ENCODE assay signal across 1 cellular context in genomic region chr6:42777126-42777822, GRCh38.
A peak's percentile ranks its signal among the peaks of the same experiment; 100 is the strongest.
TF ChIP-seq lines count a peak whose summit lies in the region.

No MANE protein-coding gene starts in this region.

TF ChIP-seq in GM12878, 131 proteins besides CTCF, POLR2A, EP300 and RAD21 (continues in another document):
- TF ChIP-seq PBX3 (IDR thresholded peaks at IDR 0.05; ENCODE audit: insufficient replicate concordance, low read depth, low read length): no peak
- no peak for TF ChIP-seq KLF5 (IDR thresholded peaks at IDR 0.05; ENCODE audit: partially characterized antibody)
- TF ChIP-seq POLR2AphosphoS5 (IDR thresholded peaks at IDR 0.05; ENCODE audit: low read length): no peak
- peak; percentile 66; the same call in 1 of the 2 replicates for TF ChIP-seq DPF2 (IDR thresholded peaks at IDR 0.05)
- TF ChIP-seq ZNF207 (IDR thresholded peaks at IDR 0.05; ENCODE audit: borderline replicate concordance): no peak
- TF ChIP-seq REST (IDR thresholded peaks at IDR 0.05; ENCODE audit: low read depth, low read length): no peak
- TF ChIP-seq HCFC1 (IDR thresholded peaks at IDR 0.05; ENCODE audit: low read length): no peak
- no peak for TF ChIP-seq CHD4 (IDR thresholded peaks at IDR 0.05)
- TF ChIP-seq NFYA (IDR thresholded peaks at IDR 0.05; ENCODE audit: borderline replicate concordance, low read depth, low read length): no peak
- TF ChIP-seq PKNOX1 (IDR thresholded peaks at IDR 0.05): 0 out of 2 replicates have a peak, but pooled peaks have one; percentile 7
- TF ChIP-seq ZNF622 (IDR thresholded peaks at IDR 0.05): no peak
- TF ChIP-seq SUZ12 (IDR thresholded peaks at IDR 0.05; ENCODE audit: unreplicated experiment): no peak
- peak; percentile 89; the same call in 1 of the 2 replicates for TF ChIP-seq MTA3 (IDR thresholded peaks at IDR 0.05; ENCODE audit: borderline replicate concordance, low read length)
- no peak for TF ChIP-seq CHD2 (IDR thresholded peaks at IDR 0.05; ENCODE audit: borderline replicate concordance, low read depth, low read length)
- peak; percentile 88 for TF ChIP-seq IRF4 (IDR thresholded peaks at IDR 0.05; ENCODE audit: low read depth, low read length)
- no peak for TF ChIP-seq EGR1 (IDR thresholded peaks at IDR 0.05; ENCODE audit: borderline replicate concordance in 1 of 2, low read depth in 2 of 2, low read length in 2 of 2)
- no peak for TF ChIP-seq SMARCA5 (IDR thresholded peaks at IDR 0.05)
- no peak for TF ChIP-seq STAT1 (conservative IDR thresholded peaks at IDR 0.05)
- no peak for TF ChIP-seq RELA (IDR thresholded peaks at IDR 0.05; ENCODE audit: borderline replicate concordance, partially characterized antibody)
- TF ChIP-seq, protein P1, sequence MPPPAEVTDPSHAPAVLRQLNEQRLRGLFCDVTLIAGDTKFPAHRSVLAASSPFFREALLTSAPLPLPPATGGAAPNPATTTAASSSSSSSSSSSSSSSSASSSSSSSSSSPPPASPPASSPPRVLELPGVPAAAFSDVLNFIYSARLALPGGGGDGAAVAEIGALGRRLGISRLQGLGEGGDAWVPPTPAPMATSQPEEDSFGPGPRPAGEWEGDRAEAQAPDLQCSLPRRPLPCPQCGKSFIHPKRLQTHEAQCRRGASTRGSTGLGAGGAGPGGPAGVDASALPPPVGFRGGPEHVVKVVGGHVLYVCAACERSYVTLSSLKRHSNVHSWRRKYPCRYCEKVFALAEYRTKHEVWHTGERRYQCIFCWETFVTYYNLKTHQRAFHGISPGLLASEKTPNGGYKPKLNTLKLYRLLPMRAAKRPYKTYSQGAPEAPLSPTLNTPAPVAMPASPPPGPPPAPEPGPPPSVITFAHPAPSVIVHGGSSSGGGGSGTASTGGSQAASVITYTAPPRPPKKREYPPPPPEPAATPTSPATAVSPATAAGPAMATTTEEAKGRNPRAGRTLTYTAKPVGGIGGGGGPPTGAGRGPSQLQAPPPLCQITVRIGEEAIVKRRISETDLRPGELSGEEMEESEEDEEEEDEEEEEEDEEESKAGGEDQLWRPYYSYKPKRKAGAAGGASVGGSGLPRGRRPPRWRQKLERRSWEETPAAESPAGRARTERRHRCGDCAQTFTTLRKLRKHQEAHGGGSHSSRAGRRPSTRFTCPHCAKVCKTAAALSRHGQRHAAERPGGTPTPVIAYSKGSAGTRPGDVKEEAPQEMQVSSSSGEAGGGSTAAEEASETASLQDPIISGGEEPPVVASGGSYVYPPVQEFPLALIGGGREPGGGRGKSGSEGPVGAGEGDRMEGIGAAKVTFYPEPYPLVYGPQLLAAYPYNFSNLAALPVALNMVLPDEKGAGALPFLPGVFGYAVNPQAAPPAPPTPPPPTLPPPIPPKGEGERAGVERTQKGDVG (CRISPR knock-in tag; IDR thresholded peaks at IDR 0.05): no peak
- TF ChIP-seq, protein P2, sequence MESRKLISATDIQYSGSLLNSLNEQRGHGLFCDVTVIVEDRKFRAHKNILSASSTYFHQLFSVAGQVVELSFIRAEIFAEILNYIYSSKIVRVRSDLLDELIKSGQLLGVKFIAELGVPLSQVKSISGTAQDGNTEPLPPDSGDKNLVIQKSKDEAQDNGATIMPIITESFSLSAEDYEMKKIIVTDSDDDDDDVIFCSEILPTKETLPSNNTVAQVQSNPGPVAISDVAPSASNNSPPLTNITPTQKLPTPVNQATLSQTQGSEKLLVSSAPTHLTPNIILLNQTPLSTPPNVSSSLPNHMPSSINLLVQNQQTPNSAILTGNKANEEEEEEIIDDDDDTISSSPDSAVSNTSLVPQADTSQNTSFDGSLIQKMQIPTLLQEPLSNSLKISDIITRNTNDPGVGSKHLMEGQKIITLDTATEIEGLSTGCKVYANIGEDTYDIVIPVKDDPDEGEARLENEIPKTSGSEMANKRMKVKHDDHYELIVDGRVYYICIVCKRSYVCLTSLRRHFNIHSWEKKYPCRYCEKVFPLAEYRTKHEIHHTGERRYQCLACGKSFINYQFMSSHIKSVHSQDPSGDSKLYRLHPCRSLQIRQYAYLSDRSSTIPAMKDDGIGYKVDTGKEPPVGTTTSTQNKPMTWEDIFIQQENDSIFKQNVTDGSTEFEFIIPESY (IDR thresholded peaks at IDR 0.05): no peak
- TF ChIP-seq GABPA (IDR thresholded peaks at IDR 0.05; ENCODE audit: low read depth): no peak; the same call in 1 of the 2 replicates
- TF ChIP-seq PAX8 (IDR thresholded peaks at IDR 0.05): no peak
- TF ChIP-seq ZNF384 (IDR thresholded peaks at IDR 0.05; ENCODE audit: borderline replicate concordance, low read depth, low read length): no peak
- no peak; the same call in none of the 2 replicates for TF ChIP-seq ATF7 (IDR thresholded peaks at IDR 0.05; ENCODE audit: low read depth)
- no peak for TF ChIP-seq ZNF274 (IDR thresholded peaks at IDR 0.05; ENCODE audit: insufficient read depth, insufficient read length)
- no peak for TF ChIP-seq MYB (IDR thresholded peaks at IDR 0.05; ENCODE audit: borderline replicate concordance, low read depth, low read length)
- TF ChIP-seq, protein P3, sequence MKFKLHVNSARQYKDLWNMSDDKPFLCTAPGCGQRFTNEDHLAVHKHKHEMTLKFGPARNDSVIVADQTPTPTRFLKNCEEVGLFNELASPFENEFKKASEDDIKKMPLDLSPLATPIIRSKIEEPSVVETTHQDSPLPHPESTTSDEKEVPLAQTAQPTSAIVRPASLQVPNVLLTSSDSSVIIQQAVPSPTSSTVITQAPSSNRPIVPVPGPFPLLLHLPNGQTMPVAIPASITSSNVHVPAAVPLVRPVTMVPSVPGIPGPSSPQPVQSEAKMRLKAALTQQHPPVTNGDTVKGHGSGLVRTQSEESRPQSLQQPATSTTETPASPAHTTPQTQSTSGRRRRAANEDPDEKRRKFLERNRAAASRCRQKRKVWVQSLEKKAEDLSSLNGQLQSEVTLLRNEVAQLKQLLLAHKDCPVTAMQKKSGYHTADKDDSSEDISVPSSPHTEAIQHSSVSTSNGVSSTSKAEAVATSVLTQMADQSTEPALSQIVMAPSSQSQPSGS (IDR thresholded peaks at IDR 0.05; ENCODE audit: low read length): peak; percentile 93
- TF ChIP-seq BHLHE40 (IDR thresholded peaks at IDR 0.05; ENCODE audit: borderline replicate concordance in 1 of 2, low read depth in 2 of 2, low read length in 1 of 2): no peak
- peak; percentile 96 for TF ChIP-seq MEF2A (IDR thresholded peaks at IDR 0.05; ENCODE audit: insufficient read depth, low read depth, low read length)
- TF ChIP-seq CEBPB (IDR thresholded peaks at IDR 0.05; ENCODE audit: borderline replicate concordance in 1 of 2, low read depth in 2 of 2, low read length in 2 of 2): peak in 1 of 2 experiments; percentile 50; a peak in 1 of 4 replicates
- TF ChIP-seq MYC (IDR thresholded peaks at IDR 0.05; ENCODE audit: insufficient read depth, insufficient read length, insufficient replicate concordance, low read length, severe bottlenecking): no peak
- TF ChIP-seq NFXL1 (IDR thresholded peaks at IDR 0.05; ENCODE audit: borderline replicate concordance): no peak
- TF ChIP-seq KAT2A (conservative IDR thresholded peaks at IDR 0.05; ENCODE audit: control insufficient read depth, low read depth, low read length): no peak
- TF ChIP-seq ZNF687 (IDR thresholded peaks at IDR 0.05): no peak
- TF ChIP-seq, protein P4, sequence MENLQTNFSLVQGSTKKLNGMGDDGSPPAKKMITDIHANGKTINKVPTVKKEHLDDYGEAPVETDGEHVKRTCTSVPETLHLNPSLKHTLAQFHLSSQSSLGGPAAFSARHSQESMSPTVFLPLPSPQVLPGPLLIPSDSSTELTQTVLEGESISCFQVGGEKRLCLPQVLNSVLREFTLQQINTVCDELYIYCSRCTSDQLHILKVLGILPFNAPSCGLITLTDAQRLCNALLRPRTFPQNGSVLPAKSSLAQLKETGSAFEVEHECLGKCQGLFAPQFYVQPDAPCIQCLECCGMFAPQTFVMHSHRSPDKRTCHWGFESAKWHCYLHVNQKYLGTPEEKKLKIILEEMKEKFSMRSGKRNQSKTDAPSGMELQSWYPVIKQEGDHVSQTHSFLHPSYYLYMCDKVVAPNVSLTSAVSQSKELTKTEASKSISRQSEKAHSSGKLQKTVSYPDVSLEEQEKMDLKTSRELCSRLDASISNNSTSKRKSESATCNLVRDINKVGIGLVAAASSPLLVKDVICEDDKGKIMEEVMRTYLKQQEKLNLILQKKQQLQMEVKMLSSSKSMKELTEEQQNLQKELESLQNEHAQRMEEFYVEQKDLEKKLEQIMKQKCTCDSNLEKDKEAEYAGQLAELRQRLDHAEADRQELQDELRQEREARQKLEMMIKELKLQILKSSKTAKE (IDR thresholded peaks at IDR 0.05; ENCODE audit: low read depth, poor library complexity, severe bottlenecking): peak; percentile 49
- no peak for TF ChIP-seq NR2C1 (IDR thresholded peaks at IDR 0.05)
- TF ChIP-seq GATAD2B (conservative IDR thresholded peaks at IDR 0.05; ENCODE audit: low read depth): no peak
- no peak for TF ChIP-seq CBX3 (IDR thresholded peaks at IDR 0.05; ENCODE audit: borderline replicate concordance, low read depth)
